Comparison of ENCODE assay signal across 10 cellular contexts in the genomic region with DNA sequence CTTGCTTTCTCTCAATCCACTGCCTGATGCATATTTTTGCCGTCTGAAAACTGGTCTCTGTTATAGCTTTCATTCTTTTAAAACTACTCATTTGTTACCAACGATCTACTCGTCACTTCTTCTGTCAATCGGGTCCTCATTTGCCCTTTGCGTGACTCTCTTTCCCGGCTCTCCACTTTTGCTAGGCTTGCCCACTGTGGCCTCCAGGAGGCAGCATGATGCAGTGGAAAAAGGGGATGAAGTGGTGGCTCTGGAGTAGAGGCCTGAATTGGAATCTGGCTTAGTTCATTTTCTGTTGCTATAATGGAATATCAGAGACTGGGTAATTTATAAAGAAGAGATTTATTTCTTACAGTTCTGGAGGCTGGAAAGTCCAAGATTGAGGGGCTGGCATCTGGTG. TPM values are rescaled to one million over a fixed set of nuclear protein-coding genes. Genes with fewer than 3 reads are reported as not detected.
DNase-seq lines count a peak whose midpoint lies in the region; ATAC-seq, FAIRE-seq and TF ChIP-seq lines count a peak whose summit lies in the region.
"Had no signal": no experiment of that assay in that cellular context is flagged by ENCODE, and none has a peak within 500 bp of the region (broad histone marks: within the 10 kb centered on the region; RNA-seq: fewer than 3 reads in every experiment).

No MANE protein-coding gene starts in this region.

- no peak overlapping the region for H2BK120ac ChIP-seq in H1 (replicated peaks; ENCODE audit: low read depth, low read length)

- H4K20me1 ChIP-seq in DND-41 (ENCODE audit: insufficient read depth, low read length): no peaks in the 10 kb centered on the region
- H4K20me1 ChIP-seq in H1 (replicated peaks in 1 of 2; ENCODE audit: control insufficient read depth in 1 of 2, insufficient read depth in 2 of 2, low read length in 2 of 2): peaks cover 0 to 4% of the 10 kb centered on the region in 2 experiments
- H4K20me1 ChIP-seq in neural progenitor cell (ENCODE audit: low read depth): no peaks in the 10 kb centered on the region

- no peak overlapping the region for H2BK5ac ChIP-seq in H1 (ENCODE audit: low read depth, low read length)

- no peak overlapping the region for H3K4me3 Mint-ChIP-seq in neural progenitor cell

- no peak for FAIRE-seq in H1 (lab: Jason Lieb, UNC)

- no peak for TF ChIP-seq POLR2A in H1 (IDR thresholded peaks at IDR 0.05; ENCODE audit: control extremely low read depth in 1 of 2, low read depth in 2 of 2, low read length in 2 of 2)

- H3K56ac ChIP-seq in H1 (replicated peaks; ENCODE audit: insufficient read length, low read depth, low read length): no peak overlapping the region

- H2BK15ac ChIP-seq in H1 (ENCODE audit: low read length): no peak overlapping the region

- H3K36me3 ChIP-seq in DND-41 (ENCODE audit: insufficient read depth, low read length) (peaks cover 7% of the 10 kb centered on the region; the same call in 1 of the 2 replicates), H1 (ENCODE audit: control insufficient read depth in 2 of 4, insufficient read depth in 4 of 4, low read length in 3 of 4) (peaks cover 0 to 9% (median 2%) of the 10 kb centered on the region in 4 experiments; a peak in 2 of 8 replicates), neural progenitor cell (no peaks in the 10 kb centered on the region)

- no peak overlapping the region for H3K27ac Mint-ChIP-seq in neural progenitor cell

- H3F3A ChIP-seq in neural progenitor cell (ENCODE audit: low read depth): peaks cover 3% of the 10 kb centered on the region

- no peak overlapping the region for H3K23ac ChIP-seq in H1 (ENCODE audit: insufficient read length)

- no peak for TF ChIP-seq EP300 in H1 (IDR thresholded peaks at IDR 0.05; ENCODE audit: borderline replicate concordance in 1 of 2, low read depth in 2 of 2, low read length in 2 of 2)

- H3K14ac ChIP-seq in H1 (ENCODE audit: insufficient read length): no peak overlapping the region

- no peaks in the 10 kb centered on the region for H3K23me2 ChIP-seq in H1 (ENCODE audit: low read depth, low read length)

- no peaks in the 10 kb centered on the region for H3K9me3 ChIP-seq in DND-41 (ENCODE audit: insufficient read depth, low read length, severe bottlenecking)
- no peaks in the 10 kb centered on the region for H3K9me3 ChIP-seq in H1 (ENCODE audit: insufficient read depth in 2 of 2, low read depth in 1 of 2, low read length in 1 of 2)
- no peaks in the 10 kb centered on the region for H3K9me3 ChIP-seq in neural progenitor cell (ENCODE audit: low read depth)

- CTCF ChIA-PET in H1 (lab: Charles Lee; ENCODE audit: partially characterized antibody): interaction anchor here (0.6 to 5.4 kb wide), 26 partner anchors 7 to 366 kb away, joined by 3 to 42 read pairs (median 4); partner anchors contain the start of genes HS1BP3 and LDAH

- H4K5ac ChIP-seq in H1 (ENCODE audit: insufficient read length, low read depth, low read length): no peak overlapping the region

- 80% methylated on average over 6 of the region's 6 CpGs; no CpG with 5 or more reads in 1 of the 2 experiments for WGBS in H1 (ENCODE audit: extremely low coverage in 1 of 2, insufficient coverage in 1 of 2, insufficient read length in 1 of 2, insufficient replicate concordance in 2 of 2, low coverage in 1 of 2, low lambda C conversion rate in 2 of 2, missing lambda C conversion rate in 1 of 2), 2 experiments

- H3K27me3 Mint-ChIP-seq in neural progenitor cell (ENCODE audit: insufficient read depth, low read depth): peaks cover 2% of the 10 kb centered on the region

- no peaks in the 10 kb centered on the region for H3K27me3 ChIP-seq in DND-41 (ENCODE audit: insufficient read depth, low read length, poor library complexity)
- H3K27me3 ChIP-seq in H1 (replicated peaks in 1 of 4; ENCODE audit: control insufficient read depth in 3 of 4, extremely low read depth in 1 of 4, insufficient read depth in 3 of 4, low read length in 3 of 4): no peaks in the 10 kb centered on the region
- H3K27me3 ChIP-seq in neural progenitor cell: no peaks in the 10 kb centered on the region

- DNase-seq in DND-41 (no peak), Kasumi-1 (lab: John Stamatoyannopoulos, UW) (peak; percentile 10 to 24), H1 (ENCODE audit: low read depth in 1 of 2, low spot score in 2 of 2) (peak in 1 of 2 experiments; percentile 63), neural progenitor cell (ENCODE audit: low spot score) (peak; percentile 34), NCI-H1092 treated with DMSO at 0.1 percent for 48 hours (lab: John Stamatoyannopoulos, UW) (no peak)
- DNase-seq in activated CD4-positive, alpha-beta T cell treated with anti-CD3 and anti-CD28 coated beads for 48 hours: no peak
- DNase-seq: activated naive CD4-positive, alpha-beta T cell treated with Interleukin-2 at 50 U/mL for 16 hours; SHP77 had no signal

- peak; percentile 78 to 82 for TF ChIP-seq RAD21 in H1 (IDR thresholded peaks at IDR 0.05 in 1 of 2, conservative IDR thresholded peaks at IDR 0.05 in 1 of 2; ENCODE audit: low read depth in 2 of 2, low read length in 2 of 2)

- H3K4me3 ChIP-seq in DND-41 (ENCODE audit: low read depth in 1 of 2, low read length in 2 of 2) (no peak overlapping the region), H1 (ENCODE audit: extremely low read depth in 1 of 4, insufficient read depth in 2 of 4, low read depth in 3 of 4, low read length in 4 of 4) (no peak overlapping the region), neural progenitor cell (no peak overlapping the region)

- no peaks in the 10 kb centered on the region for H3K79me2 ChIP-seq in DND-41 (ENCODE audit: insufficient read depth, low read length)
- H3K79me2 ChIP-seq in H1 (ENCODE audit: control insufficient read depth in 1 of 2, insufficient read depth in 2 of 2, low read length in 2 of 2): no peaks in the 10 kb centered on the region
- no peaks in the 10 kb centered on the region for H3K79me2 ChIP-seq in neural progenitor cell (ENCODE audit: low read depth)

- H3K79me1 ChIP-seq in H1 (ENCODE audit: low read depth, low read length): no peaks in the 10 kb centered on the region

- no peaks in the 10 kb centered on the region for H3K9me3 Mint-ChIP-seq in neural progenitor cell

- H2BK20ac ChIP-seq in H1 (ENCODE audit: low read length): no peak overlapping the region

- H3K4me1 Mint-ChIP-seq in neural progenitor cell: peaks cover 2% of the 10 kb centered on the region

- H2AFZ ChIP-seq in DND-41 (ENCODE audit: low read depth, low read length): no peak overlapping the region
- H2AFZ ChIP-seq in H1 (ENCODE audit: low read length): no peak overlapping the region
- H2AFZ ChIP-seq in neural progenitor cell (replicated peaks): no peak overlapping the region

- no peak overlapping the region for H3K27ac ChIP-seq in DND-41 (ENCODE audit: low read length)
- H3K27ac ChIP-seq in H1 (ENCODE audit: low read depth, low read length): no peak overlapping the region
- no peak overlapping the region for H3K27ac ChIP-seq in neural progenitor cell

- no peak overlapping the region for H2AK5ac ChIP-seq in H1 (ENCODE audit: low read depth, low read length)

- no peak overlapping the region for H2BK12ac ChIP-seq in H1 (ENCODE audit: low read depth, low read length)

- no peak overlapping the region for H3K4ac ChIP-seq in H1 (replicated peaks; ENCODE audit: insufficient read length, low read depth, low read length)

- H3K9ac ChIP-seq in DND-41 (ENCODE audit: low read depth, low read length) (no peak overlapping the region), H1 (replicated peaks in 1 of 4; ENCODE audit: extremely low read depth in 1 of 4, low read depth in 3 of 4, low read length in 3 of 4) (no peak overlapping the region), neural progenitor cell (no peak overlapping the region)

- H3K4me1 ChIP-seq in DND-41 (ENCODE audit: insufficient read depth, low read length) (no peaks in the 10 kb centered on the region), H1 (replicated peaks in 1 of 4; ENCODE audit: control insufficient read depth in 3 of 4, insufficient read depth in 4 of 4, low read length in 3 of 4) (no peaks in the 10 kb centered on the region; a peak in 1 of 7 replicates), neural progenitor cell (no peaks in the 10 kb centered on the region)

- TF ChIP-seq CTCF in DND-41 (IDR thresholded peaks at IDR 0.05; ENCODE audit: borderline replicate concordance, extremely low read depth, low read length, poor library complexity, severe bottlenecking): peak; percentile 58
- peak; percentile 75 to 78 (median 77) for TF ChIP-seq CTCF in H1 (IDR thresholded peaks at IDR 0.05; ENCODE audit: control extremely low read depth in 1 of 3, insufficient read depth in 1 of 3, low read depth in 1 of 3, low read length in 3 of 3)
- peak; percentile 65 for TF ChIP-seq CTCF in neural progenitor cell (IDR thresholded peaks at IDR 0.05)

- POLR2A ChIA-PET in H1 (lab: Charles Lee; ENCODE audit: partially characterized antibody): no interaction called here

- H3K18ac ChIP-seq in H1 (ENCODE audit: extremely low read depth, low read length): no peak overlapping the region

- H3K4me2 ChIP-seq in DND-41 (ENCODE audit: insufficient read depth, low read length): no peak overlapping the region
- H3K4me2 ChIP-seq in H1 (ENCODE audit: insufficient read depth in 1 of 2, low read depth in 2 of 2, low read length in 2 of 2): no peak overlapping the region
- H3K4me2 ChIP-seq in neural progenitor cell: no peak overlapping the region

- ATAC-seq in DND-41 (ENCODE audit: insufficient read depth, low read depth) (no peak; the same call in 2 of the 3 replicates), GM21528 (IDR thresholded peaks at IDR 0.05; ENCODE audit: low FRiP score, unreplicated experiment) (no peak), GM19463 (IDR thresholded peaks at IDR 0.05; ENCODE audit: unreplicated experiment) (no peak)

- H4K91ac ChIP-seq in H1 (replicated peaks; ENCODE audit: insufficient read length, low read length): no peak overlapping the region

- peaks cover 22% of the 10 kb centered on the region for H3K36me3 Mint-ChIP-seq in neural progenitor cell

- H4K8ac ChIP-seq in H1 (ENCODE audit: extremely low read depth, insufficient read depth, low read length): no peak overlapping the region

RNA-seq across cellular contexts. Expression of gene GDF7, which starts 15.2 kb away (rescaled TPM):
- 0.04 and 0.06 TPM in 2 replicates for total RNA-seq in H1 (2021; fragmentation: NEBNext Ultra II Directional; extraction: Animal tissue kit (Norgen Biotek cat#: 25700))
- 0.06 and 0.13 TPM in 2 replicates for polyA plus RNA-seq in H1 (2011; rRNA removed)
- 0.16 TPM for polyA plus RNA-seq in H1 (2011; cell fraction: cytosol; rRNA removed)
- 0.34 TPM for polyA plus RNA-seq in H1 (2011; cell fraction: nucleus; rRNA removed)
- polyA plus RNA-seq in H1 (2012, experiment 1 of 2): 0.20 to 0.34 TPM (median 0.27 TPM) in 4 replicates
- polyA plus RNA-seq in H1 (2012, experiment 2 of 2): 0.07 TPM
- 0.04 TPM for polyA plus RNA-seq in H1 (2013, experiment 1 of 2)
- 0.04 TPM for polyA plus RNA-seq in H1 (2013, experiment 2 of 2)
- 0.09 and 0.22 TPM in 2 replicates for polyA minus RNA-seq in H1 (2011; rRNA and poly(A)+ RNA removed)
- 0.29 TPM for polyA minus RNA-seq in H1 (2011; cell fraction: cytosol; rRNA and poly(A)+ RNA removed)
- polyA minus RNA-seq in H1 (2011; cell fraction: nucleus; rRNA and poly(A)+ RNA removed): 0.30 TPM
- not detected in 2 replicates for total RNA-seq in neural progenitor cell (ENCODE audit: low replicate concordance)

RNA-seq across cellular contexts. Expression of gene HS1BP3, which starts 31.3 kb away (rescaled TPM):
- 11.1 and 11.2 TPM in 2 replicates for total RNA-seq in H1 (2021; fragmentation: NEBNext Ultra II Directional; extraction: Animal tissue kit (Norgen Biotek cat#: 25700))
- polyA plus RNA-seq in H1 (2011; rRNA removed): 11.3 and 16.1 TPM in 2 replicates
- polyA plus RNA-seq in H1 (2011; cell fraction: cytosol; rRNA removed): 11.0 TPM
- 19.6 TPM for polyA plus RNA-seq in H1 (2011; cell fraction: nucleus; rRNA removed)
- 9.2 to 14.1 TPM (median 13.6 TPM) in 4 replicates for polyA plus RNA-seq in H1 (2012, experiment 1 of 2)
- polyA plus RNA-seq in H1 (2012, experiment 2 of 2): 16.1 TPM
- polyA plus RNA-seq in H1 (2013, experiment 1 of 2): 8.8 TPM
- 7.7 TPM for polyA plus RNA-seq in H1 (2013, experiment 2 of 2)
- polyA minus RNA-seq in H1 (2011; rRNA and poly(A)+ RNA removed): 9.0 and 12.8 TPM in 2 replicates
- polyA minus RNA-seq in H1 (2011; cell fraction: cytosol; rRNA and poly(A)+ RNA removed): 4.8 TPM
- polyA minus RNA-seq in H1 (2011; cell fraction: nucleus; rRNA and poly(A)+ RNA removed): 22.9 TPM
- total RNA-seq in neural progenitor cell (ENCODE audit: low replicate concordance): 10.0 and 19.5 TPM in 2 replicates

Comparison
In these comparisons a context has a peak if more than half of its experiments do, and no peak if none do; other contexts are left out.
1. DNase-seq: peak in Kasumi-1 (2 of 2) and neural progenitor cell (single experiment); none in DND-41 (single experiment), NCI-H1092 treated with DMSO at 0.1 percent for 48 hours (single experiment) and activated CD4-positive, alpha-beta T cell treated with anti-CD3 and anti-CD28 coated beads for 48 hours (single experiment).
2. Peak in every context shown above with its lines, with median percentiles within 50 percentile points of each other: CTCF ChIP-seq.